In the genomic region with DNA sequence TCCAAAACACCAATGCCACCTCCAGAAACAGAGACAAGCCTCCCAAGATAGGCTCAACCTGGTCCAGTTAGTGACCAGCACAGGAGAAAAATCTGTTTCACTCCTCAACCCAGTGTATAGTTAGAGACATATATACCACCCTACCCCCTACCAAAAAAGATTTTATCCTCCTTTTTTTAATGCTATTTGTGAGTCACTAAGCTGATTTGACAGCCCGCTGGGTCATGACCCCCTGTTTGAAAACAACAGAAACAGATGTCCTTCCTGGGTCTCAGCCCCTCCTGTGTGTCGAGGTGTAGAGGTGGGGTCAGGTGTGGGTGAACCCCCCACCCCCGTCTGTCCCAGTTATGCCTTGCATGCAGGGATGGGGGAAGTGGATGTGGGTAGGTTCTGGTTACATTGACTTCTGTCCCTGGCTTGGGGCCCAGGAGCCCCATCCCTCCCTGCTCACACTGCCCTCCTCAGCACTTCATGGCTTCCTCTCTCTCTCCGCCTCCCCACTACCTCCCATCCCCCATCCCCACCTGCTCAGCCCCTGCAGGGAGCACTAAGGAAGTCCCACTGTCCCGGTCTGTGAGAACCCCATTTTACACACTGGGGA, we compare ENCODE assay signal across 1 cellular context.
TF ChIP-seq lines count a peak whose summit lies in the region.

No MANE protein-coding gene starts in this region.

TF ChIP-seq in IMR-90, 13 proteins besides CTCF, POLR2A, EP300 and RAD21:
- TF ChIP-seq, protein P1, sequence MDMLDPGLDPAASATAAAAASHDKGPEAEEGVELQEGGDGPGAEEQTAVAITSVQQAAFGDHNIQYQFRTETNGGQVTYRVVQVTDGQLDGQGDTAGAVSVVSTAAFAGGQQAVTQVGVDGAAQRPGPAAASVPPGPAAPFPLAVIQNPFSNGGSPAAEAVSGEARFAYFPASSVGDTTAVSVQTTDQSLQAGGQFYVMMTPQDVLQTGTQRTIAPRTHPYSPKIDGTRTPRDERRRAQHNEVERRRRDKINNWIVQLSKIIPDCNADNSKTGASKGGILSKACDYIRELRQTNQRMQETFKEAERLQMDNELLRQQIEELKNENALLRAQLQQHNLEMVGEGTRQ (IDR thresholded peaks at IDR 0.05; ENCODE audit: low read depth, low read length) = no peak
- no peak for TF ChIP-seq SMC3 (IDR thresholded peaks at IDR 0.05; ENCODE audit: low read depth, low read length)
- no peak for TF ChIP-seq RFX5 (IDR thresholded peaks at IDR 0.05; ENCODE audit: low read depth, low read length)
- TF ChIP-seq BHLHE40 (IDR thresholded peaks at IDR 0.05; ENCODE audit: low read depth, low read length) = no peak
- TF ChIP-seq CEBPB (IDR thresholded peaks at IDR 0.05; ENCODE audit: low read depth, low read length) = no peak
- TF ChIP-seq CHD1 (IDR thresholded peaks at IDR 0.05; ENCODE audit: low read depth, low read length) = no peak
- TF ChIP-seq MAFK (IDR thresholded peaks at IDR 0.05; ENCODE audit: low read depth, low read length) = no peak
- no peak for TF ChIP-seq RCOR1 (IDR thresholded peaks at IDR 0.05; ENCODE audit: insufficient replicate concordance, low read length)
- no peak for TF ChIP-seq MXI1 (IDR thresholded peaks at IDR 0.05; ENCODE audit: borderline replicate concordance, low read depth, low read length)
- TF ChIP-seq, protein P2, sequence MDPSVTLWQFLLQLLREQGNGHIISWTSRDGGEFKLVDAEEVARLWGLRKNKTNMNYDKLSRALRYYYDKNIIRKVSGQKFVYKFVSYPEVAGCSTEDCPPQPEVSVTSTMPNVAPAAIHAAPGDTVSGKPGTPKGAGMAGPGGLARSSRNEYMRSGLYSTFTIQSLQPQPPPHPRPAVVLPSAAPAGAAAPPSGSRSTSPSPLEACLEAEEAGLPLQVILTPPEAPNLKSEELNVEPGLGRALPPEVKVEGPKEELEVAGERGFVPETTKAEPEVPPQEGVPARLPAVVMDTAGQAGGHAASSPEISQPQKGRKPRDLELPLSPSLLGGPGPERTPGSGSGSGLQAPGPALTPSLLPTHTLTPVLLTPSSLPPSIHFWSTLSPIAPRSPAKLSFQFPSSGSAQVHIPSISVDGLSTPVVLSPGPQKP (IDR thresholded peaks at IDR 0.05; ENCODE audit: borderline replicate concordance, low read depth, low read length) = no peak
- no peak for TF ChIP-seq NFE2L2 (IDR thresholded peaks at IDR 0.05; ENCODE audit: low read depth, low read length)
